Comparison of ENCODE assay signal across 16 cellular contexts in genomic region chr16:56849690-56850680, GRCh38. TPM values are rescaled to one million over a fixed set of nuclear protein-coding genes. Genes with fewer than 3 reads are reported as not detected.
DNase-seq lines count a peak whose midpoint lies in the region; ATAC-seq, FAIRE-seq and TF ChIP-seq lines count a peak whose summit lies in the region.
"Had no signal": no experiment of that assay in that cellular context is flagged by ENCODE, and none has a peak within 500 bp of the region (broad histone marks: within the 10 kb centered on the region; RNA-seq: fewer than 3 reads in every experiment).

No MANE protein-coding gene starts in this region.

- intact Hi-C loops in psoas muscle (cut with DNase I) = no loop called here

- peak overlapping the region; percentile 57 for H3K4me2 ChIP-seq in astrocyte (ENCODE audit: low read length)
- H3K4me2 ChIP-seq in smooth muscle cell = peak overlapping the region; percentile 9

- FAIRE-seq in astrocyte (lab: Jason Lieb, UNC) = no peak
- FAIRE-seq: GM19239 had no signal

- H3K27me3 ChIP-seq in astrocyte (ENCODE audit: insufficient read depth, low read length) = no peaks in the 10 kb centered on the region
- no peaks in the 10 kb centered on the region for H3K27me3 ChIP-seq in smooth muscle cell (ENCODE audit: low read depth)
- no peaks in the 10 kb centered on the region for H3K27me3 ChIP-seq in psoas muscle (ENCODE audit: insufficient read depth in 3 of 3, low read length in 2 of 3)
- H3K27me3 ChIP-seq: heart right ventricle had no signal

- peak; percentile 39 for DNase-seq in HK-2 (ENCODE audit: unreplicated experiment)
- peak; percentile 64 for DNase-seq in astrocyte (ENCODE audit: low read depth)
- DNase-seq in kidney glomerular epithelial cell (lab: John Stamatoyannopoulos, UW) = peak; percentile 70
- DNase-seq in smooth muscle cell (lab: John Stamatoyannopoulos, UW; ENCODE audit: unreplicated experiment) = no peak
- DNase-seq in psoas muscle = no peak
- DNase-seq: activated T-cell treated with anti-CD3 and anti-CD28 coated beads, Interleukin-2, amount 50 U/mL, for 4 hours; heart right ventricle; NCI-H2107 had no signal

- H3K27ac ChIP-seq in astrocyte (ENCODE audit: low read depth, low read length) = peak overlapping the region; percentile 82
- no peak overlapping the region for H3K27ac ChIP-seq in smooth muscle cell (ENCODE audit: low read depth)
- no peak overlapping the region for H3K27ac ChIP-seq in psoas muscle
- H3K27ac ChIP-seq: heart right ventricle had no signal

- peaks cover 15% of the 10 kb centered on the region for H3F3A ChIP-seq in smooth muscle cell (ENCODE audit: low read depth)

- H2AFZ ChIP-seq in astrocyte (ENCODE audit: low read depth, low read length) (peak overlapping the region; percentile 31), smooth muscle cell (ENCODE audit: low read depth) (no peak overlapping the region)

- ATAC-seq in HG02623 (IDR thresholded peaks at IDR 0.05; ENCODE audit: unreplicated experiment) = no peak
- ATAC-seq in psoas muscle = no peak
- no peak for ATAC-seq in GM18858 (IDR thresholded peaks at IDR 0.05; ENCODE audit: unreplicated experiment)
- ATAC-seq in esophagus mucosa = no peak
- ATAC-seq: activated T-cell treated with anti-CD3 and anti-CD28 coated beads, Interleukin-2, amount 50 U/mL, for 4 hours had no signal

- H4K20me1 ChIP-seq in astrocyte (ENCODE audit: insufficient read depth, low read length) (no peaks in the 10 kb centered on the region), smooth muscle cell (ENCODE audit: low read depth) (no peaks in the 10 kb centered on the region)

- peak overlapping the region; percentile 58 for H3K4me3 Mint-ChIP-seq in astrocyte (ENCODE audit: unreplicated experiment)
- H3K4me3 Mint-ChIP-seq: activated T-cell treated with anti-CD3 and anti-CD28 coated beads, Interleukin-2, amount 50 U/mL, for 4 hours; WTC11 had no signal

- H3K4me1 ChIP-seq in astrocyte (ENCODE audit: insufficient read depth, low read length) (peaks cover 41% of the 10 kb centered on the region), smooth muscle cell (ENCODE audit: low read depth) (peaks cover 19% of the 10 kb centered on the region), psoas muscle (peaks cover 8% of the 10 kb centered on the region)
- H3K4me1 ChIP-seq: HAP-1 had no signal

- H3K79me2 ChIP-seq in astrocyte (ENCODE audit: insufficient read depth, low read length) = no peaks in the 10 kb centered on the region
- no peaks in the 10 kb centered on the region for H3K79me2 ChIP-seq in smooth muscle cell (ENCODE audit: low read depth)

- H3K9me3 Mint-ChIP-seq in astrocyte (ENCODE audit: unreplicated experiment) = no peaks in the 10 kb centered on the region
- H3K9me3 Mint-ChIP-seq: activated T-cell treated with anti-CD3 and anti-CD28 coated beads, Interleukin-2, amount 50 U/mL, for 4 hours had no signal

- H3K36me3 ChIP-seq in astrocyte (ENCODE audit: insufficient read depth, low read length) (peaks cover 6% of the 10 kb centered on the region), smooth muscle cell (ENCODE audit: low read depth) (no peaks in the 10 kb centered on the region), psoas muscle (ENCODE audit: insufficient read depth in 1 of 2, low read depth in 1 of 2) (peaks cover 0 to 8% of the 10 kb centered on the region in 2 donors)

- WGBS in smooth muscle cell (ENCODE audit: low lambda C conversion rate) = 81% methylated on average over 11 of the region's 11 CpGs
- WGBS in psoas muscle, 3 donors = 91 to 92% (median 91%) methylated on average over 11 of the region's 11 CpGs

- H3K4me3 ChIP-seq in astrocyte (ENCODE audit: insufficient read depth, low read depth, low read length) (no peak overlapping the region), smooth muscle cell (no peak overlapping the region), psoas muscle (no peak overlapping the region)
- H3K4me3 ChIP-seq: HAP-1, heart right ventricle, skin epidermis had no signal

- peaks cover 5% of the 10 kb centered on the region for H3K36me3 Mint-ChIP-seq in astrocyte (ENCODE audit: low read depth, unreplicated experiment)

- peak overlapping the region; percentile 67 for H3K9ac ChIP-seq in astrocyte (ENCODE audit: low read length)
- H3K9ac ChIP-seq in smooth muscle cell (ENCODE audit: low read depth) = no peak overlapping the region

- no peaks in the 10 kb centered on the region for H3K9me3 ChIP-seq in astrocyte (ENCODE audit: insufficient read depth, low read depth, low read length)
- no peaks in the 10 kb centered on the region for H3K9me3 ChIP-seq in smooth muscle cell (replicated peaks; ENCODE audit: low read depth)
- H3K9me3 ChIP-seq in psoas muscle = no peaks in the 10 kb centered on the region
- H3K9me3 ChIP-seq: HAP-1, heart right ventricle had no signal

- H3K27ac Mint-ChIP-seq in astrocyte (ENCODE audit: unreplicated experiment) = peak overlapping the region; percentile 79
- H3K27ac Mint-ChIP-seq: WTC11 had no signal

- TF ChIP-seq CTCF in astrocyte (IDR thresholded peaks at IDR 0.05; ENCODE audit: insufficient read depth, low read depth, low read length) = no peak
- no peak for TF ChIP-seq CTCF in smooth muscle cell (IDR thresholded peaks at IDR 0.05; ENCODE audit: borderline replicate concordance, insufficient read depth, poor library complexity, severe bottlenecking)
- TF ChIP-seq CTCF in psoas muscle (IDR thresholded peaks at IDR 0.05) = no peak

- peaks cover 2% of the 10 kb centered on the region for H3K27me3 Mint-ChIP-seq in astrocyte (ENCODE audit: low read depth, unreplicated experiment)

- H3K4me1 Mint-ChIP-seq in astrocyte (ENCODE audit: low read depth, unreplicated experiment) = peaks cover 38% of the 10 kb centered on the region

RNA-seq across cellular contexts. Expression of gene SLC12A3, which starts 15.0 kb away (rescaled TPM):
- total RNA-seq in astrocyte (0.07 and 0.18 TPM in 2 replicates), smooth muscle cell (not detected in 2 replicates), psoas muscle (under 1 TPM in 1 of 4 donors, not detected in 3; 0.06 TPM), esophagus mucosa (not detected)
- polyA plus RNA-seq in smooth muscle cell (not detected in 2 replicates), psoas muscle (under 1 TPM in 1 of 3 donors, not detected in 2; 0.01 TPM)
- total RNA-seq: activated T-cell treated with anti-CD3 and anti-CD28 coated beads, Interleukin-2, amount 50 U/mL, for 4 hours; heart right ventricle; RPMI7951; WTC11 had no signal
- polyA plus RNA-seq: heart right ventricle had no signal

Comparison
In these comparisons a context has a peak if more than half of its experiments do, and no peak if none do; other contexts are left out.
1. DNase-seq: peak in HK-2 (single experiment), astrocyte (single experiment) and kidney glomerular epithelial cell (single experiment); none in smooth muscle cell (single experiment) and psoas muscle (0 of 2).